Comparison of ENCODE assay signal across 13 cellular contexts in genomic region chr2:128369126-128369555, GRCh38. TPM values are rescaled to one million over a fixed set of nuclear protein-coding genes. Genes with fewer than 3 reads are reported as not detected.
DNase-seq lines count a peak whose midpoint lies in the region; ATAC-seq and TF ChIP-seq lines count a peak whose summit lies in the region.
"Had no signal": no experiment of that assay in that cellular context is flagged by ENCODE, and none has a peak within 500 bp of the region (broad histone marks: within the 10 kb centered on the region; RNA-seq: fewer than 3 reads in every experiment).

No MANE protein-coding gene starts in this region.

- peak; percentile 11; the same call in 1 of the 2 replicates for TF ChIP-seq RAD21 in Ishikawa (IDR thresholded peaks at IDR 0.05; ENCODE audit: low read depth)

- no peaks in the 10 kb centered on the region for H3K9me2 ChIP-seq in hepatocyte (replicated peaks; ENCODE audit: insufficient read depth)

- H4K20me1 ChIP-seq in hepatocyte (ENCODE audit: insufficient read depth, poor library complexity, severe bottlenecking) = no peaks in the 10 kb centered on the region

- DNase-seq in brain pericyte (ENCODE audit: low read depth, low spot score) (peak; percentile 88), hepatocyte (ENCODE audit: low spot score) (no peak), retina (peak; percentile 71), kidney glomerular epithelial cell (lab: John Stamatoyannopoulos, UW) (no peak), GM20000 (ENCODE audit: low spot score) (no peak)
- DNase-seq: activated CD4-positive, alpha-beta memory T cell treated with anti-CD3 and anti-CD28 coated beads, Interleukin-2, amount 10 ng/mL, durations not matched to agents 7 days and 5 days; activated gamma-delta T cell; GOT3; NCI-H187; substantia nigra had no signal

- H3K79me2 ChIP-seq in hepatocyte = no peaks in the 10 kb centered on the region

- no peaks in the 10 kb centered on the region for H3K9me3 ChIP-seq in hepatocyte (ENCODE audit: low read depth)

- TF ChIP-seq EP300 in Ishikawa (IDR thresholded peaks at IDR 0.05; ENCODE audit: borderline replicate concordance) = peak; percentile 91

- H3K4me3 ChIP-seq in hepatocyte = no peak overlapping the region

- no peak for ATAC-seq in GM21825 (IDR thresholded peaks at IDR 0.05; ENCODE audit: unreplicated experiment)
- ATAC-seq: HepG2 had no signal

- WGBS in hepatocyte (ENCODE audit: low lambda C conversion rate, missing lambda C conversion rate) = 55% methylated on average over 12 of the region's 12 CpGs

- no peaks in the 10 kb centered on the region for H3K36me3 ChIP-seq in hepatocyte (replicated peaks; ENCODE audit: insufficient read depth, low read depth)

- peak overlapping the region; percentile 70 for H3K27ac ChIP-seq in hepatocyte

- peaks cover 14% of the 10 kb centered on the region for H3K4me1 ChIP-seq in hepatocyte (ENCODE audit: insufficient read depth)

- H3K4me2 ChIP-seq in hepatocyte = no peak overlapping the region

- TF ChIP-seq CTCF in hepatocyte (IDR thresholded peaks at IDR 0.05; ENCODE audit: poor library complexity) (no peak), GM20000 (IDR thresholded peaks at IDR 0.05; ENCODE audit: extremely low read depth, missing control alignments) (no peak)

- H3K27me3 ChIP-seq in hepatocyte = no peaks in the 10 kb centered on the region

- H2AFZ ChIP-seq in hepatocyte = no peak overlapping the region

TF ChIP-seq in Ishikawa, 13 proteins besides CTCF, POLR2A, EP300 and RAD21:
- TF ChIP-seq FOXM1 (IDR thresholded peaks at IDR 0.05; ENCODE audit: borderline replicate concordance, low read depth) (peak; percentile 90), CEBPB (IDR thresholded peaks at IDR 0.05) (0 out of 2 replicates have a peak, but pooled peaks have one; percentile 2), USF1 (IDR thresholded peaks at IDR 0.05) (no peak), TEAD4 (IDR thresholded peaks at IDR 0.05) (peak; percentile 87), TAF1 (IDR thresholded peaks at IDR 0.05; ENCODE audit: low read depth) (0 out of 2 replicates have a peak, but pooled peaks have one; percentile 15), MAX (IDR thresholded peaks at IDR 0.05) (peak; percentile 33; the same call in 1 of the 2 replicates), ZBTB7A (IDR thresholded peaks at IDR 0.05; ENCODE audit: low read depth) (no peak), NFIC (IDR thresholded peaks at IDR 0.05) (peak; percentile 82), TCF12 (IDR thresholded peaks at IDR 0.05; ENCODE audit: low read depth) (peak; percentile 87; the same call in 1 of the 2 replicates)
TF ChIP-seq in Ishikawa: peak in this region for 7.

RNA-seq across cellular contexts. Expression of gene HS6ST1, which starts 50.5 kb away (rescaled TPM):
- 35.7 and 48.3 TPM in 2 replicates for total RNA-seq in hepatocyte
- polyA plus RNA-seq in hepatocyte = 34.9 and 46.7 TPM in 2 replicates

Comparison
In these comparisons a context has a peak if more than half of its experiments do, and no peak if none do; other contexts are left out.
1. DNase-seq: peak in brain pericyte (single experiment) and retina (single experiment); none in hepatocyte (single experiment), kidney glomerular epithelial cell (single experiment) and GM20000 (single experiment).